ENCODE assay signal across 25 cellular contexts in the genomic region with DNA sequence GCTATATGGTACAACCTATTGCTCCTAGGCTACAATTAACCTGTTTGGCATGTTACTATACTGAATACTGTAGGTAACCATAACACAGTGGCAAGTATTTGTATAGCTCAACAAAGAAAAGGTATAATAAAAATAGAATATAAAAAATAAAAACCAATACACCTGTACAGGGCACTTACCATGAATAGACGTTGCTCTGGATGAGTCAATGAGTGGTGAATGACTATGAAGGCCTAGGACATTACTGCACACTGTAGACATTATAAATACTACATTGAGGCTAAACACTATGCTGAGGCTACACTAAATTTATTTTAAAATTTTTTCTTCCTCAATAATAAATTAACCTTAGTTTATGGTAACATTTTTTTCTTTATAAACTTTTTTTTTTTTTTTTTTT.
"Had no signal": no experiment of that assay in that cellular context is flagged by ENCODE, and none has a peak within 500 bp of the region (broad histone marks: within the 10 kb centered on the region; RNA-seq: fewer than 3 reads in every experiment).

No MANE protein-coding gene starts in this region.

- H3K27ac Mint-ChIP-seq: activated B cell treated with CpG ODN at 0.5 μM for 24 hours; activated CD8-positive, alpha-beta T cell treated with anti-CD3 and anti-CD28 coated beads, Interleukin-2, amount 10 ng/mL, durations not matched to agents 7 days and 5 days; activated naive CD4-positive, alpha-beta T cell treated with anti-CD3 and anti-CD28 coated beads, Interleukin-2, amount 50 U/mL, for 72 hours had no signal

- DNase-seq: activated B cell treated with CpG ODN at 0.5 μM for 24 hours; activated CD4-positive, alpha-beta T cell treated with anti-CD3 and anti-CD28 coated beads for 48 hours; activated CD4-positive, alpha-beta T cell treated with anti-CD3 and anti-CD28 coated beads, Interleukin-2, amount 50 U/mL, for 4 hours; activated CD8-positive, alpha-beta memory T cell treated with anti-CD3 and anti-CD28 coated beads, Interleukin-2, amount 50 U/mL, for 48 hours; activated CD8-positive, alpha-beta T cell treated with anti-CD3 and anti-CD28 coated beads, Interleukin-2, amount 10 ng/mL, durations not matched to agents 7 days and 5 days; activated effector memory CD4-positive, alpha-beta T cell treated with Interleukin-2 at 50 U/mL for 16 hours; activated naive CD4-positive, alpha-beta T cell treated with Interleukin-2 at 50 U/mL for 16 hours; activated T-cell treated with anti-CD3 and anti-CD28 coated beads, Interleukin-2, amount 50 U/mL, for 1 hour; brain microvascular endothelial cell; Karpas-422; MM.1S; NCI-H1105; NCI-H1436; NCI-H187; NCI-H2081 treated with DMSO at 0.1 percent for 48 hours; NCI-H2171; NCI-H2227 treated with DMSO at 0.1 percent for 48 hours; NCI-H526; NK-92 treated with Interleukin-12 subunit alpha and Interleukin-12 subunit beta, amount 100 ng/mL, for 24 hours; SIG-M5; T-helper 17 cell; T-helper 9 cell had no signal

- H3K27me3 ChIP-seq: brain microvascular endothelial cell, cardiac muscle cell had no signal

- H3K27ac ChIP-seq: brain microvascular endothelial cell, cardiac muscle cell had no signal

- H3K27me3 Mint-ChIP-seq: activated B cell treated with CpG ODN at 0.5 μM for 24 hours, T-helper 17 cell had no signal

- H3K4me3 ChIP-seq: cardiac muscle cell, K562 had no signal

- ATAC-seq: activated CD8-positive, alpha-beta T cell treated with anti-CD3 and anti-CD28 coated beads, Interleukin-2, amount 10 ng/mL, durations not matched to agents 7 days and 5 days; K562; T-helper 17 cell had no signal

- H3K4me3 Mint-ChIP-seq: activated B cell treated with CpG ODN at 0.5 μM for 24 hours; activated CD8-positive, alpha-beta T cell treated with anti-CD3 and anti-CD28 coated beads, Interleukin-2, amount 10 ng/mL, durations not matched to agents 7 days and 5 days had no signal

- H3K9me3 Mint-ChIP-seq: activated B cell treated with CpG ODN at 0.5 μM for 24 hours; activated naive CD4-positive, alpha-beta T cell treated with anti-CD3 and anti-CD28 coated beads, Interleukin-2, amount 50 U/mL, for 72 hours had no signal
